Comparison of ENCODE assay signal across 14 cellular contexts in genomic region chr14:55389330-55389729, GRCh38. TPM values are rescaled to one million over a fixed set of nuclear protein-coding genes. Genes with fewer than 3 reads are reported as not detected.
DNase-seq lines count a peak whose midpoint lies in the region; ATAC-seq, FAIRE-seq and TF ChIP-seq lines count a peak whose summit lies in the region.
"Had no signal": no experiment of that assay in that cellular context is flagged by ENCODE, and none has a peak within 500 bp of the region (broad histone marks: within the 10 kb centered on the region; RNA-seq: fewer than 3 reads in every experiment).

No MANE protein-coding gene starts in this region.

- no peaks in the 10 kb centered on the region for H3K9me3 ChIP-seq in K562 (replicated peaks; ENCODE audit: control insufficient read depth, insufficient read depth, low read depth, low read length)
- H3K9me3 ChIP-seq in osteoblast (ENCODE audit: low read depth, low read length): no peaks in the 10 kb centered on the region
- H3K9me3 ChIP-seq in ascending aorta: no peaks in the 10 kb centered on the region

- H3K4me3 ChIP-seq in AG10803 (ENCODE audit: low read length) (no peak overlapping the region), K562 (no peak overlapping the region), osteoblast (ENCODE audit: insufficient read depth, low read length) (no peak overlapping the region), ascending aorta (no peak overlapping the region)

- TF ChIP-seq EP300 in K562 (IDR thresholded peaks at IDR 0.05; ENCODE audit: low read length): no peak

- WGBS in K562 (ENCODE audit: insufficient coverage, low coverage, missing lambda C conversion rate): 47% methylated on average over 4 of the region's 4 CpGs

- POLR2A ChIA-PET in K562 (lab: Yijun Ruan, JAX): no interaction called here

- H3K9me1 ChIP-seq in K562 (ENCODE audit: control insufficient read depth, insufficient read depth, low read length): no peaks in the 10 kb centered on the region

- H3K4me1 ChIP-seq in K562 (replicated peaks in 1 of 2; ENCODE audit: control insufficient read depth in 2 of 2, insufficient read depth in 2 of 2, low read length in 2 of 2) (peaks cover 8 to 45% of the 10 kb centered on the region in 2 experiments), osteoblast (ENCODE audit: insufficient read depth, low read length) (peaks cover 12% of the 10 kb centered on the region), ascending aorta (peaks cover 4% of the 10 kb centered on the region in 2 donors)
- H3K4me1 ChIP-seq: parathyroid adenoma had no signal

- no peak overlapping the region for H3K9ac ChIP-seq in K562 (ENCODE audit: insufficient read depth in 1 of 2, low read depth in 2 of 2, low read length in 2 of 2)
- H3K9ac ChIP-seq: parathyroid adenoma had no signal

- H3K36me3 ChIP-seq in K562 (ENCODE audit: control insufficient read depth, insufficient read depth, low read length) (peaks cover 9% of the 10 kb centered on the region), osteoblast (ENCODE audit: insufficient read depth, low read length) (no peaks in the 10 kb centered on the region), ascending aorta (peaks cover 32 to 49% of the 10 kb centered on the region in 2 donors)

- intact Hi-C loops in K562 (cut with micrococcal nuclease) (no loop called here), ascending aorta (cut with DNase I) (loop anchor here (10.0 kb wide), 1 partner anchor 1435 kb away; the partner anchor contains the start of gene BMP4)

- ATAC-seq in K562: no peak

- TF ChIP-seq POLR2A in K562 (conservative IDR thresholded peaks at IDR 0.05): no peak

- FAIRE-seq in HTR-8/SVneo (lab: Jason Lieb, UNC): peak; percentile 94
- no peak for FAIRE-seq in K562 (lab: Jason Lieb, UNC)

- DNase-seq in AG10803 (ENCODE audit: low read depth) (peak; percentile 65), HTR-8/SVneo (ENCODE audit: insufficient read length, low spot score) (no peak), K562 (ENCODE audit: extremely low read depth in 1 of 4, low spot score in 3 of 4) (no peak), osteoblast (ENCODE audit: insufficient read length, low spot score, missing footprints) (peak; percentile 75), NCI-H2171 treated with DMSO at 0.1 percent for 48 hours (lab: John Stamatoyannopoulos, UW) (no peak), G401 (ENCODE audit: low spot score) (no peak), AML-193 (lab: John Stamatoyannopoulos, UW) (no peak), ascending aorta (ENCODE audit: low spot score in 2 of 2) (no peak)
- DNase-seq: activated CD4-positive, alpha-beta T cell treated with anti-CD3 and anti-CD28 coated beads, Interleukin-2, amount 50 U/mL, for 4 hours; activated naive CD4-positive, alpha-beta T cell treated with anti-CD3 and anti-CD28 coated beads, Interleukin-2, amount 50 U/mL, for 16 hours; stimulated activated CD4-positive, alpha-beta T cell treated with anti-CD3 and anti-CD28 coated beads, Interleukin-4, amount 100 ng/mL, for 1 hour; stimulated activated naive CD4-positive, alpha-beta T cell had no signal

- no peak for TF ChIP-seq RAD21 in K562 (CRISPR knock-in tag; conservative IDR thresholded peaks at IDR 0.05 in 1 of 2, IDR thresholded peaks at IDR 0.05 in 1 of 2)

- TF ChIP-seq CTCF in AG10803 (conservative IDR thresholded peaks at IDR 0.05; ENCODE audit: low read length) (no peak), K562 (IDR thresholded peaks at IDR 0.05 in 2 of 3, conservative IDR thresholded peaks at IDR 0.05 in 1 of 3; ENCODE audit: insufficient read depth in 2 of 3, low read depth in 1 of 3, low read length in 3 of 3) (no peak), osteoblast (IDR thresholded peaks at IDR 0.05; ENCODE audit: extremely low read depth, low read depth, low read length) (no peak), ascending aorta (IDR thresholded peaks at IDR 0.05) (no peak)

- H3K79me2 ChIP-seq in K562 (ENCODE audit: control insufficient read depth, insufficient read depth, low read length): no peaks in the 10 kb centered on the region
- H3K79me2 ChIP-seq in osteoblast (ENCODE audit: insufficient read depth, low read length): no peaks in the 10 kb centered on the region

- H3K27ac ChIP-seq in K562 (ENCODE audit: extremely low read depth, low read depth, low read length) (no peak overlapping the region; the same call in 2 of the 3 replicates), osteoblast (ENCODE audit: low read depth, low read length) (peak overlapping the region; percentile 42), ascending aorta (peak overlapping the region in 1 of 2 donors; percentile 10)
- H3K27ac ChIP-seq: parathyroid adenoma had no signal

- H4K20me1 ChIP-seq in K562 (replicated peaks; ENCODE audit: control insufficient read depth, insufficient read depth, low read length) (no peaks in the 10 kb centered on the region), osteoblast (ENCODE audit: insufficient read depth, low read length) (no peaks in the 10 kb centered on the region)

- no peak overlapping the region for H3K4me2 ChIP-seq in K562 (ENCODE audit: insufficient read depth, low read length)
- no peak overlapping the region for H3K4me2 ChIP-seq in osteoblast (ENCODE audit: insufficient read depth, low read length)

- CTCF ChIA-PET in K562 (lab: Yijun Ruan, JAX; ENCODE audit: low intra/inter-chr PET ratio): no interaction called here

- H3K27me3 ChIP-seq in K562 (ENCODE audit: control insufficient read depth in 2 of 2, insufficient read depth in 2 of 2, low read length in 2 of 2): no peaks in the 10 kb centered on the region
- no peaks in the 10 kb centered on the region for H3K27me3 ChIP-seq in osteoblast (ENCODE audit: insufficient read depth, low read length)
- H3K27me3 ChIP-seq in ascending aorta: no peaks in the 10 kb centered on the region

- no TSS peak for BruUV-seq in K562 (replicated peaks; lab: Mats Ljungman, UMichigan)

- in situ Hi-C loops in K562 (cut with MboI) (no loop called here), G401 (cut with HindIII; ENCODE audit: low sequenced_read_pairs) (no loop called here)

- H2AFZ ChIP-seq in K562 (ENCODE audit: low read depth, low read length) (no peak overlapping the region; the same call in 1 of the 2 replicates), osteoblast (ENCODE audit: low read length) (no peak overlapping the region)
- H2AFZ ChIP-seq: parathyroid adenoma had no signal

TF ChIP-seq in K562, 482 proteins besides CTCF, POLR2A, EP300 and RAD21 (continues in another document):
- TF ChIP-seq FUS (optimal IDR thresholded peaks at IDR 0.05; ENCODE audit: low read depth, low read length): no peak
- TF ChIP-seq ZFP1 (CRISPR knock-in tag; IDR thresholded peaks at IDR 0.05): no peak
- TF ChIP-seq, protein P1, sequence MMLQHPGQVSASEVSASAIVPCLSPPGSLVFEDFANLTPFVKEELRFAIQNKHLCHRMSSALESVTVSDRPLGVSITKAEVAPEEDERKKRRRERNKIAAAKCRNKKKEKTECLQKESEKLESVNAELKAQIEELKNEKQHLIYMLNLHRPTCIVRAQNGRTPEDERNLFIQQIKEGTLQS (IDR thresholded peaks at IDR 0.05): peak; percentile 68
- TF ChIP-seq, protein P1 (CRISPR knock-in tag; conservative IDR thresholded peaks at IDR 0.05): no peak
- TF ChIP-seq RFX7 (CRISPR knock-in tag; IDR thresholded peaks at IDR 0.05): no peak
- no peak for TF ChIP-seq ZNF263 (CRISPR knock-in tag; IDR thresholded peaks at IDR 0.05; ENCODE audit: borderline replicate concordance)

RNA-seq across cellular contexts. Expression of gene ATG14, which starts 22.3 kb away (rescaled TPM):
- 5.2 and 10.8 TPM in 2 replicates for total RNA-seq in K562 (2011; cell fraction: chromatin; rRNA removed; ENCODE audit: low replicate concordance)
- total RNA-seq in K562 (2011; cell fraction: nucleolus; rRNA removed): 2.8 and 3.7 TPM in 2 replicates
- total RNA-seq in K562 (2011; cell fraction: nucleoplasm; rRNA removed): 6.0 and 9.4 TPM in 2 replicates
- 2.8 and 3.8 TPM in 2 replicates for total RNA-seq in K562 (2014; rRNA removed)
- 3.5 and 4.4 TPM in 2 replicates for total RNA-seq in K562 (2014; rRNA removed; fragmentation: Illumina TruSeq; extraction: Trizol)
- 3.7 and 3.8 TPM in 2 replicates for total RNA-seq in K562 (2015; rRNA removed; fragmentation: Illumina TruSeq; extraction: Trizol)
- 2.6 and 3.4 TPM in 2 replicates for total RNA-seq in K562 (2021)
- 3.1 and 4.1 TPM in 2 replicates for polyA plus RNA-seq in K562 (2011; rRNA removed)
- 1.3 and 2.0 TPM in 2 replicates for polyA plus RNA-seq in K562 (2011; cell fraction: cytosol; rRNA removed)
- 6.3 and 6.7 TPM in 2 replicates for polyA plus RNA-seq in K562 (2011; cell fraction: nucleus; rRNA removed)
- polyA plus RNA-seq in K562 (2012): 2.1 and 2.2 TPM in 2 replicates
- 3.1 and 3.6 TPM in 2 replicates for polyA plus RNA-seq in K562 (2014; fragmentation: Illumina TruSeq; extraction: Trizol)
- polyA plus RNA-seq in K562 (2014; fragmentation: Nextera tagmentation; extraction: Ambion mirVana): under 1 TPM; 0.55 to 0.99 TPM
- polyA plus RNA-seq in K562 (2014; rRNA removed): 2.6 and 4.2 TPM in 2 replicates
- 4.4 and 4.5 TPM in 2 replicates for polyA minus RNA-seq in K562 (2011; rRNA and poly(A)+ RNA removed)
- 1.7 and 1.9 TPM in 2 replicates for polyA minus RNA-seq in K562 (2011; cell fraction: cytosol; rRNA and poly(A)+ RNA removed)
- 3.0 and 3.3 TPM in 2 replicates for polyA minus RNA-seq in K562 (2011; cell fraction: nucleus; rRNA and poly(A)+ RNA removed)
- 21.7 and 24.5 TPM in 2 replicates for total RNA-seq in osteoblast
- 8.7 and 9.1 TPM in 2 replicates for total RNA-seq in G401 (2014; rRNA removed; shearing (Covaris generic))
- total RNA-seq in ascending aorta: 8.4 TPM

RNA-seq across cellular contexts. Expression of gene TBPL2, which starts 51.1 kb away (rescaled TPM):
- not detected in 2 replicates for total RNA-seq in K562 (2011; cell fraction: chromatin; rRNA removed; ENCODE audit: low replicate concordance)
- not detected in 2 replicates for total RNA-seq in K562 (2011; cell fraction: nucleolus; rRNA removed)
- not detected in 2 replicates for total RNA-seq in K562 (2011; cell fraction: nucleoplasm; rRNA removed)
- total RNA-seq in K562 (2014; rRNA removed): not detected in 2 replicates
- not detected in 2 replicates for total RNA-seq in K562 (2014; rRNA removed; fragmentation: Illumina TruSeq; extraction: Trizol)
- not detected in 2 replicates for total RNA-seq in K562 (2015; rRNA removed; fragmentation: Illumina TruSeq; extraction: Trizol)
- total RNA-seq in K562 (2021): not detected in 2 replicates
- polyA plus RNA-seq in K562 (2011; rRNA removed): not detected in 2 replicates
- not detected in 2 replicates for polyA plus RNA-seq in K562 (2011; cell fraction: cytosol; rRNA removed)
- polyA plus RNA-seq in K562 (2011; cell fraction: nucleus; rRNA removed): not detected in 2 replicates
- not detected in 2 replicates for polyA plus RNA-seq in K562 (2012)
- polyA plus RNA-seq in K562 (2014; fragmentation: Illumina TruSeq; extraction: Trizol): not detected in 2 replicates
- not detected for polyA plus RNA-seq in K562 (2014; fragmentation: Nextera tagmentation; extraction: Ambion mirVana)
- not detected in 2 replicates for polyA plus RNA-seq in K562 (2014; rRNA removed)
- not detected in 2 replicates for polyA minus RNA-seq in K562 (2011; rRNA and poly(A)+ RNA removed)
- not detected in 2 replicates for polyA minus RNA-seq in K562 (2011; cell fraction: cytosol; rRNA and poly(A)+ RNA removed)
- not detected in 2 replicates for polyA minus RNA-seq in K562 (2011; cell fraction: nucleus; rRNA and poly(A)+ RNA removed)
- total RNA-seq in osteoblast: not detected in 2 replicates
- not detected in 2 replicates for total RNA-seq in G401 (2014; rRNA removed; shearing (Covaris generic))
- total RNA-seq in ascending aorta: not detected
- total RNA-seq: OCI-LY7 had no signal

Comparison
In these comparisons a context has a peak if more than half of its experiments do, and no peak if none do; other contexts are left out.
1. DNase-seq: peak in AG10803 (single experiment) and osteoblast (single experiment); none in HTR-8/SVneo (single experiment), K562 (0 of 4), NCI-H2171 treated with DMSO at 0.1 percent for 48 hours (single experiment), G401 (single experiment), AML-193 (0 of 2) and ascending aorta (0 of 2).